9 cellular contexts compared by ENCODE assay signal in the genomic region with DNA sequence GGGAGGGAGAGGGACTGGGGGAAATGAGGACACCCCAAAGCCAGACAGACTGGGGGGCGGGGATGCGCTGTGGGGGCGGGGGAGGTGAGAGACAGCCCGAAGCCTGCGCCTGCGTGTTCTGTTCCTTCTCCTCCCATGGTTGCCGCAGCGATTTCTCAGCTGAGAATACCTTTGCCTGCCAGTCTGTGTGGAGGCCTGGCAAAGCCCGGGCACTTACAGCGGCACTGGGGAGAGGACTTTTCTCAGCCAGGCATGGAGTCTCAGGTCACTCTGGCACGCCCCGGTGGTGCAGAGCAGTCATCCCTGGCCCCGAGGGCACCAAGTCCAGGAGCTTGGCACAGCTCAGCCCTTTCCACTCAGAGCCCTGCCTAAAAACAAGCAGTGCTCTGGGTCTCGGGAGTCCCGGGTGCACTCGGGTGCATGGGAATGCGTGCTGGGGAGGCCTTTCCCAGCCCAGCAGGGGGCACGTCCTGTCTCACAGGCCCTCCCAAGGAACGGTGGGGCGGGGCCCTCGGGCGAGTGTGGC.
DNase-seq lines count a peak whose midpoint lies in the region; ATAC-seq and TF ChIP-seq lines count a peak whose summit lies in the region.
"Had no signal": no experiment of that assay in that cellular context is flagged by ENCODE, and none has a peak within 500 bp of the region (broad histone marks: within the 10 kb centered on the region; RNA-seq: fewer than 3 reads in every experiment).

No MANE protein-coding gene starts in this region.

- no peaks in the 10 kb centered on the region for H3K9me2 ChIP-seq in HCT116 (ENCODE audit: insufficient read depth)

- CTCF ChIA-PET in HCT116 (lab: Charles Lee), result no interaction called here

- no peak for TF ChIP-seq POLR2A in HCT116 (IDR thresholded peaks at IDR 0.05; ENCODE audit: borderline replicate concordance, extremely low read depth, insufficient read depth, insufficient read length)

- H3K9ac ChIP-seq in HCT116 (ENCODE audit: low read length) (no peak overlapping the region), rectal smooth muscle tissue (ENCODE audit: low read length) (no peak overlapping the region)

- H3K9me3 ChIP-seq in HCT116 (ENCODE audit: control insufficient read depth in 1 of 2, insufficient read depth in 1 of 2, low read depth in 1 of 2, low read length in 2 of 2), result no peaks in the 10 kb centered on the region
- H3K9me3 ChIP-seq in WERI-Rb-1 (ENCODE audit: severe bottlenecking), result no peaks in the 10 kb centered on the region
- H3K9me3 ChIP-seq: body of pancreas had no signal

- no peaks in the 10 kb centered on the region for H3K27me3 ChIP-seq in HCT116 (ENCODE audit: insufficient read depth, low read length)
- no peaks in the 10 kb centered on the region for H3K27me3 ChIP-seq in WERI-Rb-1 (ENCODE audit: insufficient read depth, low read depth, severe bottlenecking)
- H3K27me3 ChIP-seq in rectal smooth muscle tissue (ENCODE audit: control insufficient read depth, insufficient read depth, low read length), result no peaks in the 10 kb centered on the region
- H3K27me3 ChIP-seq: body of pancreas had no signal

- intact Hi-C loops in HCT116 (cut with micrococcal nuclease) (no loop called here), left cardiac atrium (cut with DNase I) (no loop called here)

- no peak overlapping the region for H3K4me2 ChIP-seq in HCT116 (ENCODE audit: low read length)

- H3K4me3 ChIP-seq in HCT116 (replicated peaks in 1 of 2; ENCODE audit: low read depth in 1 of 2, low read length in 2 of 2) (no peak overlapping the region), WERI-Rb-1 (ENCODE audit: low read depth, low read length) (peak overlapping the region; percentile 39), rectal smooth muscle tissue (ENCODE audit: low read length) (peak overlapping the region; percentile 55)
- H3K4me3 ChIP-seq: body of pancreas had no signal

- RAD21 ChIA-PET in HCT116 (lab: Charles Lee; ENCODE audit: low non-redundant PET in 1 of 2, low total read pairs in 2 of 2, uncharacterized antibody in 2 of 2, unreplicated experiment in 2 of 2), result no interaction called here

- BruUV-seq in HCT116 (replicated peaks; lab: Mats Ljungman, UMichigan), result no TSS peak

- H2AFZ ChIP-seq in HCT116 (ENCODE audit: low read depth, low read length, poor library complexity, severe bottlenecking), result no peak overlapping the region

- H4K20me1 ChIP-seq in HCT116 (ENCODE audit: insufficient read depth), result no peaks in the 10 kb centered on the region

- no peaks in the 10 kb centered on the region for H3K36me3 ChIP-seq in HCT116 (ENCODE audit: control insufficient read depth in 1 of 2, insufficient read depth in 2 of 2, low read length in 2 of 2)
- H3K36me3 ChIP-seq in WERI-Rb-1, result no peaks in the 10 kb centered on the region
- no peaks in the 10 kb centered on the region for H3K36me3 ChIP-seq in rectal smooth muscle tissue (ENCODE audit: control insufficient read depth, insufficient read depth, low read length)

- POLR2A ChIA-PET in HCT116 (lab: Charles Lee), result no interaction called here

- no peaks in the 10 kb centered on the region for H3K79me2 ChIP-seq in HCT116 (ENCODE audit: insufficient read depth, low read length)

- no peak for DNase-seq in HCT116 (ENCODE audit: low read depth, low spot score)
- DNase-seq in WERI-Rb-1, result peak; percentile 73
- DNase-seq in left cardiac atrium, result no peak
- DNase-seq in NOMO-1 (lab: John Stamatoyannopoulos, UW; ENCODE audit: unreplicated experiment in 2 of 2), result no peak
- DNase-seq in RPMI8226, result no peak
- no peak for DNase-seq in DMS53 treated with DMSO at 0.1 percent for 48 hours (lab: John Stamatoyannopoulos, UW; ENCODE audit: unreplicated experiment)
- DNase-seq: NCI-H526 treated with DMSO at 0.1 percent for 48 hours had no signal

- TF ChIP-seq RAD21 in HCT116 (IDR thresholded peaks at IDR 0.05; ENCODE audit: low read depth), result no peak

- H3K4me1 ChIP-seq in HCT116 (ENCODE audit: control insufficient read depth in 1 of 2, insufficient read depth in 2 of 2, low read length in 2 of 2), result no peaks in the 10 kb centered on the region
- no peaks in the 10 kb centered on the region for H3K4me1 ChIP-seq in rectal smooth muscle tissue (ENCODE audit: control insufficient read depth, insufficient read depth, low read length)
- H3K4me1 ChIP-seq: body of pancreas had no signal

- TF ChIP-seq CTCF in HCT116 (IDR thresholded peaks at IDR 0.05 in 2 of 3, conservative IDR thresholded peaks at IDR 0.05 in 1 of 3; ENCODE audit: borderline replicate concordance in 1 of 3, insufficient read depth in 1 of 3, low read depth in 2 of 3, low read length in 2 of 3), result no peak
- TF ChIP-seq CTCF in WERI-Rb-1 (IDR thresholded peaks at IDR 0.05; ENCODE audit: low read depth, low read length), result peak; percentile 22; the same call in 1 of the 2 replicates

- H3K27ac ChIP-seq in HCT116 (ENCODE audit: low read depth, low read length), result no peak overlapping the region
- H3K27ac ChIP-seq in WERI-Rb-1, result peak overlapping the region; percentile 51
- H3K27ac ChIP-seq in rectal smooth muscle tissue (ENCODE audit: low read depth, low read length), result peak overlapping the region; percentile 45
- H3K27ac ChIP-seq: body of pancreas had no signal

- ATAC-seq in HCT116 (peak; percentile 42; the same call in 1 of the 2 replicates), left cardiac atrium (peak; percentile 17 to 51)
- ATAC-seq: body of pancreas had no signal

TF ChIP-seq in HCT116, 20 proteins besides CTCF, POLR2A, EP300 and RAD21:
- TF ChIP-seq ELF1 (IDR thresholded peaks at IDR 0.05; ENCODE audit: borderline replicate concordance, low read depth) (no peak), JUND (IDR thresholded peaks at IDR 0.05) (no peak)
- TF ChIP-seq, protein P1, sequence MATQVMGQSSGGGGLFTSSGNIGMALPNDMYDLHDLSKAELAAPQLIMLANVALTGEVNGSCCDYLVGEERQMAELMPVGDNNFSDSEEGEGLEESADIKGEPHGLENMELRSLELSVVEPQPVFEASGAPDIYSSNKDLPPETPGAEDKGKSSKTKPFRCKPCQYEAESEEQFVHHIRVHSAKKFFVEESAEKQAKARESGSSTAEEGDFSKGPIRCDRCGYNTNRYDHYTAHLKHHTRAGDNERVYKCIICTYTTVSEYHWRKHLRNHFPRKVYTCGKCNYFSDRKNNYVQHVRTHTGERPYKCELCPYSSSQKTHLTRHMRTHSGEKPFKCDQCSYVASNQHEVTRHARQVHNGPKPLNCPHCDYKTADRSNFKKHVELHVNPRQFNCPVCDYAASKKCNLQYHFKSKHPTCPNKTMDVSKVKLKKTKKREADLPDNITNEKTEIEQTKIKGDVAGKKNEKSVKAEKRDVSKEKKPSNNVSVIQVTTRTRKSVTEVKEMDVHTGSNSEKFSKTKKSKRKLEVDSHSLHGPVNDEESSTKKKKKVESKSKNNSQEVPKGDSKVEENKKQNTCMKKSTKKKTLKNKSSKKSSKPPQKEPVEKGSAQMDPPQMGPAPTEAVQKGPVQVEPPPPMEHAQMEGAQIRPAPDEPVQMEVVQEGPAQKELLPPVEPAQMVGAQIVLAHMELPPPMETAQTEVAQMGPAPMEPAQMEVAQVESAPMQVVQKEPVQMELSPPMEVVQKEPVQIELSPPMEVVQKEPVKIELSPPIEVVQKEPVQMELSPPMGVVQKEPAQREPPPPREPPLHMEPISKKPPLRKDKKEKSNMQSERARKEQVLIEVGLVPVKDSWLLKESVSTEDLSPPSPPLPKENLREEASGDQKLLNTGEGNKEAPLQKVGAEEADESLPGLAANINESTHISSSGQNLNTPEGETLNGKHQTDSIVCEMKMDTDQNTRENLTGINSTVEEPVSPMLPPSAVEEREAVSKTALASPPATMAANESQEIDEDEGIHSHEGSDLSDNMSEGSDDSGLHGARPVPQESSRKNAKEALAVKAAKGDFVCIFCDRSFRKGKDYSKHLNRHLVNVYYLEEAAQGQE (IDR thresholded peaks at IDR 0.05; ENCODE audit: low read depth), result no peak

Comparison
In these comparisons a context has a peak if more than half of its experiments do, and no peak if none do; other contexts are left out.
1. H3K4me3 ChIP-seq: peak in WERI-Rb-1 (single experiment) and rectal smooth muscle tissue (single experiment); none in HCT116 (0 of 2).